ENCODE assay signal across 9 cellular contexts in the genomic region with DNA sequence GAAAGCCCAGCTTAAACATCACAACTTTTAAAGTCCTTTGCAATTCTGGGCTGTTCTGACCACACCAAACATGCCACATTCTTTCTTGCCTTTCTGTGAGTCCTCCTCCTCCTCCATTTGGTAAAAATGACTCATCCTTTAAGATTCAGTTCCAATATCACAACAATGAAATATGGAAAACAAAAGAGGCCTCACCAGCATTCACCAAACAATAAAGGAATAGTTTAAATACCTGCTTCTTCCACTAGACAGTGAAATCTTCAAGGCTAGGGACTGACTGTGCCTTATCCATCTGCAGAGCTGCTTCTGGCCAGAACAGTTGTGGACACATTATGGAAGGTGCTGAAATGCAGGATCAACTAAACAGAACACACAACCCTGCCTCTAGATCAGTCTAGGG. TPM values are rescaled to one million over a fixed set of nuclear protein-coding genes. Genes with fewer than 3 reads are reported as not detected.
DNase-seq lines count a peak whose midpoint lies in the region; ATAC-seq and TF ChIP-seq lines count a peak whose summit lies in the region.
"Had no signal": no experiment of that assay in that cellular context is flagged by ENCODE, and none has a peak within 500 bp of the region (broad histone marks: within the 10 kb centered on the region; RNA-seq: fewer than 3 reads in every experiment).

No MANE protein-coding gene starts in this region.

- POLR2A ChIA-PET in SK-N-SH (lab: Yijun Ruan, JAX): no interaction called here

- no peak for DNase-seq in activated T-cell treated with anti-CD3 and anti-CD28 coated beads, Interleukin-2, amount 50 U/mL, for 24 hours
- DNase-seq in activated T-cell treated with anti-CD3 and anti-CD28 coated beads, Interleukin-2, amount 50 U/mL, for 1 hour: no peak
- DNase-seq in SK-N-SH (no peak), fibroblast of pulmonary artery (ENCODE audit: low read depth) (peak; percentile 75), NK-92 (lab: John Stamatoyannopoulos, UW; ENCODE audit: unreplicated experiment) (no peak), left lobe of liver (ENCODE audit: low spot score) (no peak)
- DNase-seq in stimulated activated naive CD8-positive, alpha-beta T cell treated with anti-CD3 and anti-CD28 coated beads, Interleukin-15, amount 100 ng/mL, for 72 hours: no peak
- DNase-seq: natural killer cell had no signal

- peak overlapping the region; percentile 34 to 65; a peak in 3 of 4 replicates for H3K27ac ChIP-seq in SK-N-SH (ENCODE audit: low read depth in 2 of 2, low read length in 1 of 2)

- H3K4me3 ChIP-seq in SK-N-SH (ENCODE audit: low read depth in 2 of 2, low read length in 1 of 2) (no peak overlapping the region), fibroblast of pulmonary artery (replicated peaks; ENCODE audit: low read depth, low read length) (no peak overlapping the region)

- H3K27me3 Mint-ChIP-seq in activated T-cell treated with anti-CD3 and anti-CD28 coated beads, Interleukin-2, amount 50 U/mL, for 24 hours: peaks cover 24% of the 10 kb centered on the region
- peaks cover 18% of the 10 kb centered on the region for H3K27me3 Mint-ChIP-seq in stimulated activated naive CD8-positive, alpha-beta T cell treated with anti-CD3 and anti-CD28 coated beads, Interleukin-15, amount 100 ng/mL, for 72 hours

- H3K27me3 ChIP-seq in SK-N-SH (ENCODE audit: insufficient read depth): no peaks in the 10 kb centered on the region

- ATAC-seq in stimulated activated naive CD8-positive, alpha-beta T cell treated with anti-CD3 and anti-CD28 coated beads, Interleukin-15, amount 100 ng/mL, for 72 hours: peak; percentile 69
- ATAC-seq in GM21515 (IDR thresholded peaks at IDR 0.05; ENCODE audit: unreplicated experiment) (no peak), left lobe of liver (no peak)
- ATAC-seq: natural killer cell had no signal

- no peak for TF ChIP-seq RAD21 in SK-N-SH (IDR thresholded peaks at IDR 0.05; ENCODE audit: low read length)

- H3K36me3 Mint-ChIP-seq in activated T-cell treated with anti-CD3 and anti-CD28 coated beads, Interleukin-2, amount 50 U/mL, for 24 hours (ENCODE audit: low read depth): no peaks in the 10 kb centered on the region
- H3K36me3 Mint-ChIP-seq: natural killer cell had no signal

- peaks cover 11% of the 10 kb centered on the region; the same call in 1 of the 2 replicates for H3K79me2 ChIP-seq in SK-N-SH (ENCODE audit: insufficient read depth)

- H3K9ac ChIP-seq in SK-N-SH: peak overlapping the region; percentile 8; the same call in 1 of the 2 replicates

- peaks cover 0 to 15% of the 10 kb centered on the region in 2 experiments for H3K36me3 ChIP-seq in SK-N-SH (replicated peaks in 1 of 2; ENCODE audit: control insufficient read depth in 1 of 2, insufficient read depth in 2 of 2, low read length in 1 of 2)

- peak overlapping the region; percentile 65 for H3K27ac Mint-ChIP-seq in activated T-cell treated with anti-CD3 and anti-CD28 coated beads, Interleukin-2, amount 50 U/mL, for 24 hours
- peak overlapping the region in 1 of 2 donors; percentile 28 for H3K27ac Mint-ChIP-seq in stimulated activated naive CD8-positive, alpha-beta T cell treated with anti-CD3 and anti-CD28 coated beads, Interleukin-15, amount 100 ng/mL, for 72 hours
- H3K27ac Mint-ChIP-seq: natural killer cell had no signal

- H3K9me3 Mint-ChIP-seq in activated T-cell treated with anti-CD3 and anti-CD28 coated beads, Interleukin-2, amount 50 U/mL, for 24 hours: no peaks in the 10 kb centered on the region
- H3K9me3 Mint-ChIP-seq in stimulated activated naive CD8-positive, alpha-beta T cell treated with anti-CD3 and anti-CD28 coated beads, Interleukin-15, amount 100 ng/mL, for 72 hours: no peaks in the 10 kb centered on the region
- H3K9me3 Mint-ChIP-seq: natural killer cell had no signal

- peaks cover 17% of the 10 kb centered on the region for H3K4me1 Mint-ChIP-seq in activated T-cell treated with anti-CD3 and anti-CD28 coated beads, Interleukin-2, amount 50 U/mL, for 24 hours (ENCODE audit: low read depth)
- peaks cover 13% of the 10 kb centered on the region for H3K4me1 Mint-ChIP-seq in stimulated activated naive CD8-positive, alpha-beta T cell treated with anti-CD3 and anti-CD28 coated beads, Interleukin-15, amount 100 ng/mL, for 72 hours
- H3K4me1 Mint-ChIP-seq: natural killer cell had no signal

- no peaks in the 10 kb centered on the region for H3K9me3 ChIP-seq in SK-N-SH

- H3K4me3 Mint-ChIP-seq in activated T-cell treated with anti-CD3 and anti-CD28 coated beads, Interleukin-2, amount 50 U/mL, for 24 hours: no peak overlapping the region
- H3K4me3 Mint-ChIP-seq in stimulated activated naive CD8-positive, alpha-beta T cell treated with anti-CD3 and anti-CD28 coated beads, Interleukin-15, amount 100 ng/mL, for 72 hours: no peak overlapping the region
- H3K4me3 Mint-ChIP-seq: natural killer cell had no signal

- no peaks in the 10 kb centered on the region for H3K9me2 ChIP-seq in SK-N-SH

- peak overlapping the region; percentile 54 for H3K4me2 ChIP-seq in SK-N-SH

- peaks cover 13% of the 10 kb centered on the region for H3F3A ChIP-seq in SK-N-SH (replicated peaks; ENCODE audit: insufficient read depth)

- 0 out of 4 replicates have a peak, but pooled peaks of 1 of the 2 experiments have one; percentile 38 for TF ChIP-seq EP300 in SK-N-SH (IDR thresholded peaks at IDR 0.05; ENCODE audit: borderline replicate concordance in 1 of 2, low read depth in 1 of 2, low read length in 1 of 2)

- no peaks in the 10 kb centered on the region for H4K20me1 ChIP-seq in SK-N-SH (ENCODE audit: insufficient read depth)

- peaks cover 0 to 19% of the 10 kb centered on the region in 2 experiments; a peak in 1 of 4 replicates for H3K4me1 ChIP-seq in SK-N-SH (ENCODE audit: control insufficient read depth in 1 of 2, insufficient read depth in 2 of 2, low read depth in 1 of 2, low read length in 1 of 2)

- TF ChIP-seq CTCF in SK-N-SH (IDR thresholded peaks at IDR 0.05) (no peak), fibroblast of pulmonary artery (IDR thresholded peaks at IDR 0.05; ENCODE audit: low read length, missing control alignments) (no peak)

- CTCF ChIA-PET in SK-N-SH (lab: Yijun Ruan, JAX): interaction anchor here (1.3 to 3.7 kb wide), 3 partner anchors 18 to 30 kb away, joined by 4 to 19 read pairs (median 9); no protein-coding TSS in a partner anchor

- 0 out of 2 replicates have a peak overlapping the region, but pooled peaks have one; percentile 6 for H2AFZ ChIP-seq in SK-N-SH (ENCODE audit: low read depth)

TF ChIP-seq in SK-N-SH, 30 proteins besides CTCF, POLR2A, EP300 and RAD21:
- 0 out of 2 replicates have a peak, but pooled peaks have one; percentile 35 for TF ChIP-seq TEAD4 (IDR thresholded peaks at IDR 0.05; ENCODE audit: borderline replicate concordance, insufficient read depth)
- TF ChIP-seq YY1 (IDR thresholded peaks at IDR 0.05; ENCODE audit: low read depth): peak; percentile 37; the same call in 1 of the 2 replicates
- TF ChIP-seq FOSL2 (IDR thresholded peaks at IDR 0.05; ENCODE audit: borderline replicate concordance, low read depth): peak; percentile 84
- TF ChIP-seq JUND (IDR thresholded peaks at IDR 0.05): peak; percentile 83
- no peak; the same call in 1 of the 2 replicates for TF ChIP-seq NFIC (IDR thresholded peaks at IDR 0.05; ENCODE audit: borderline replicate concordance)
- TF ChIP-seq GATA2 (CRISPR knock-in tag; IDR thresholded peaks at IDR 0.05): no peak
- TF ChIP-seq TCF12 (IDR thresholded peaks at IDR 0.05): peak; percentile 54; the same call in 1 of the 2 replicates
- TF ChIP-seq, protein P1, sequence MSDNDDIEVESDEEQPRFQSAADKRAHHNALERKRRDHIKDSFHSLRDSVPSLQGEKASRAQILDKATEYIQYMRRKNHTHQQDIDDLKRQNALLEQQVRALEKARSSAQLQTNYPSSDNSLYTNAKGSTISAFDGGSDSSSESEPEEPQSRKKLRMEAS (IDR thresholded peaks at IDR 0.05; ENCODE audit: low read depth): no peak
- TF ChIP-seq, protein P2, sequence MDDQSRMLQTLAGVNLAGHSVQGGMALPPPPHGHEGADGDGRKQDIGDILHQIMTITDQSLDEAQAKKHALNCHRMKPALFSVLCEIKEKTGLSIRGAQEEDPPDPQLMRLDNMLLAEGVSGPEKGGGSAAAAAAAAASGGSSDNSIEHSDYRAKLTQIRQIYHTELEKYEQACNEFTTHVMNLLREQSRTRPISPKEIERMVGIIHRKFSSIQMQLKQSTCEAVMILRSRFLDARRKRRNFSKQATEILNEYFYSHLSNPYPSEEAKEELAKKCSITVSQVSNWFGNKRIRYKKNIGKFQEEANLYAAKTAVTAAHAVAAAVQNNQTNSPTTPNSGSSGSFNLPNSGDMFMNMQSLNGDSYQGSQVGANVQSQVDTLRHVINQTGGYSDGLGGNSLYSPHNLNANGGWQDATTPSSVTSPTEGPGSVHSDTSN (IDR thresholded peaks at IDR 0.05): peak; percentile 38; the same call in 1 of the 2 replicates
TF ChIP-seq in SK-N-SH: peak in this region for 6.

RNA-seq across cellular contexts. Expression of a gene that starts 36.0 kb away (rescaled TPM):
- 1.2 and 1.4 TPM in 2 replicates for polyA plus RNA-seq in SK-N-SH (2012; rRNA removed)
- 0.63 and 1.1 TPM in 2 replicates for polyA plus RNA-seq in SK-N-SH (2012; cell fraction: cytosol; rRNA removed)
- 5.8 and 7.7 TPM in 2 replicates for polyA plus RNA-seq in SK-N-SH (2012; cell fraction: nucleus; rRNA removed)
- total RNA-seq in left lobe of liver: 2.4 TPM

RNA-seq across cellular contexts. Expression of a gene that starts 41.8 kb away (rescaled TPM):
- polyA plus RNA-seq in SK-N-SH (2012; rRNA removed): 4.8 and 7.7 TPM in 2 replicates
- 4.7 and 6.5 TPM in 2 replicates for polyA plus RNA-seq in SK-N-SH (2012; cell fraction: cytosol; rRNA removed)
- 4.8 and 5.3 TPM in 2 replicates for polyA plus RNA-seq in SK-N-SH (2012; cell fraction: nucleus; rRNA removed)
- total RNA-seq in left lobe of liver: 0.35 TPM
- total RNA-seq: natural killer cell had no signal
